ENCODE assay signal across 19 cellular contexts in genomic region chr3:122512284-122512683, GRCh38. TPM values are rescaled to one million over a fixed set of nuclear protein-coding genes. Genes with fewer than 3 reads are reported as not detected.
DNase-seq lines count a peak whose midpoint lies in the region; ATAC-seq, FAIRE-seq and TF ChIP-seq lines count a peak whose summit lies in the region.
"Had no signal": no experiment of that assay in that cellular context is flagged by ENCODE, and none has a peak within 500 bp of the region (broad histone marks: within the 10 kb centered on the region; RNA-seq: fewer than 3 reads in every experiment).

No MANE protein-coding gene starts in this region.

- peaks cover 34% of the 10 kb centered on the region for H4K20me1 ChIP-seq in GM23338 (replicated peaks; ENCODE audit: insufficient read depth)
- no peaks in the 10 kb centered on the region for H4K20me1 ChIP-seq in GM12878 (ENCODE audit: control insufficient read depth, insufficient read depth)

- in situ Hi-C loops in GM12878 (cut with MboI) = no loop called here

- no peak for FAIRE-seq in A549 (lab: Jason Lieb, UNC)
- no peak for FAIRE-seq in GM12878 (lab: Jason Lieb, UNC)
- FAIRE-seq: bronchial epithelial cell had no signal

- no peak overlapping the region for H3K27ac ChIP-seq in A549
- H3K27ac ChIP-seq in GM23338 (ENCODE audit: low read depth) = no peak overlapping the region
- no peak overlapping the region for H3K27ac ChIP-seq in GM12878 (ENCODE audit: control insufficient read depth, insufficient read depth)
- H3K27ac ChIP-seq in WERI-Rb-1 = no peak overlapping the region; the same call in 1 of the 2 replicates
- H3K27ac ChIP-seq: uterus had no signal

- no peaks in the 10 kb centered on the region; the same call in 1 of the 2 replicates for H3F3A ChIP-seq in GM23338 (replicated peaks; ENCODE audit: low read depth)

- H3K9me3 ChIP-seq in A549 = no peaks in the 10 kb centered on the region
- no peaks in the 10 kb centered on the region; the same call in 2 of the 3 replicates for H3K9me3 ChIP-seq in GM12878 (replicated peaks; ENCODE audit: control insufficient read depth, insufficient read depth, low read length)
- no peaks in the 10 kb centered on the region for H3K9me3 ChIP-seq in WERI-Rb-1 (ENCODE audit: severe bottlenecking)
- H3K9me3 ChIP-seq: sigmoid colon, uterus had no signal

- H3K27me3 ChIP-seq in GM23338 (ENCODE audit: insufficient read depth) (no peaks in the 10 kb centered on the region), GM12878 (replicated peaks in 1 of 2; ENCODE audit: control insufficient read depth in 2 of 2, insufficient read depth in 2 of 2, low read length in 1 of 2) (no peaks in the 10 kb centered on the region), WERI-Rb-1 (ENCODE audit: insufficient read depth, low read depth, severe bottlenecking) (no peaks in the 10 kb centered on the region)
- H3K27me3 ChIP-seq: sigmoid colon, uterus had no signal

- 90% methylated on average over 15 of the region's 15 CpGs for WGBS in A549 (ENCODE audit: missing lambda C conversion rate)
- WGBS in GM12878 (ENCODE audit: insufficient coverage, insufficient replicate concordance, low lambda C conversion rate, missing lambda C conversion rate) = 98% methylated on average over 15 of the region's 15 CpGs

- ATAC-seq in A549 (no peak), GM23338 (no peak), GM12878 (no peak), omental fat pad (ENCODE audit: low FRiP score) (no peak)
- ATAC-seq in naive thymus-derived CD8-positive, alpha-beta T cell = no peak

- SMC1A ChIA-PET in GM12878 (lab: Charles Lee; ENCODE audit: uncharacterized antibody, unreplicated experiment) = interaction anchor here (0.7 to 4.3 kb wide), 12 partner anchors 12 to 410 kb away, joined by 3 to 31 read pairs (median 4); partner anchors contain the start of gene WDR5B

- H3K27me3 Mint-ChIP-seq in GM23338 (ENCODE audit: insufficient read depth, low read depth, poor library complexity) = peaks cover 2% of the 10 kb centered on the region
- no peaks in the 10 kb centered on the region for H3K27me3 Mint-ChIP-seq in naive thymus-derived CD8-positive, alpha-beta T cell
- H3K27me3 Mint-ChIP-seq: activated CD4-positive, alpha-beta memory T cell treated with anti-CD3 and anti-CD28 coated beads for 36 hours had no signal

- H3K79me2 ChIP-seq in GM23338 (replicated peaks; ENCODE audit: insufficient read depth) = peaks cover 68% of the 10 kb centered on the region
- peaks cover 69% of the 10 kb centered on the region for H3K79me2 ChIP-seq in GM12878 (ENCODE audit: control insufficient read depth, insufficient read depth, low read length)

- H3K4me3 Mint-ChIP-seq in GM23338 = 0 out of 3 replicates have a peak overlapping the region, but pooled peaks have one; percentile 37
- H3K4me3 Mint-ChIP-seq in naive thymus-derived CD8-positive, alpha-beta T cell = peak overlapping the region in 6 of 10 donors; percentile 13 to 76 (median 29)

- no peak overlapping the region for H3K27ac Mint-ChIP-seq in GM23338
- H3K27ac Mint-ChIP-seq in naive thymus-derived CD8-positive, alpha-beta T cell = peak overlapping the region in 3 of 10 donors; percentile 29 to 53 (median 34)
- H3K27ac Mint-ChIP-seq: activated CD4-positive, alpha-beta memory T cell treated with anti-CD3 and anti-CD28 coated beads for 36 hours had no signal

- TF ChIP-seq POLR2A in A549 (IDR thresholded peaks at IDR 0.05; ENCODE audit: low read length) (no peak), GM12878 (IDR thresholded peaks at IDR 0.05; ENCODE audit: low read depth, low read length) (no peak)

- POLR2A ChIA-PET in A549 (lab: Yijun Ruan, JAX) = no interaction called here
- POLR2A ChIA-PET in GM12878 (lab: Charles Lee) = interaction anchor here (0.7 to 1.1 kb wide), 3 partner anchors 22 to 66 kb away, joined by 3 to 4 read pairs (median 3); no protein-coding TSS in a partner anchor
- POLR2A ChIA-PET in naive thymus-derived CD8-positive, alpha-beta T cell (lab: Charles Lee) = no interaction called here

- H3K4me3 ChIP-seq in A549 (no peak overlapping the region), GM23338 (peak overlapping the region; percentile 71; the same call in 1 of the 2 replicates), GM12878 (no peak overlapping the region), WERI-Rb-1 (ENCODE audit: low read depth, low read length) (no peak overlapping the region)
- H3K4me3 ChIP-seq: lung, sigmoid colon, uterus had no signal

- H3K9me3 Mint-ChIP-seq in GM23338 = no peaks in the 10 kb centered on the region
- H3K9me3 Mint-ChIP-seq in naive thymus-derived CD8-positive, alpha-beta T cell = peaks cover 0 to 11% (median 6%) of the 10 kb centered on the region in 9 donors

- H3K4me1 Mint-ChIP-seq in GM23338 = peaks cover 52% of the 10 kb centered on the region
- peaks cover 35 to 69% (median 63%) of the 10 kb centered on the region in 4 donors for H3K4me1 Mint-ChIP-seq in naive thymus-derived CD8-positive, alpha-beta T cell

- TF ChIP-seq RAD21 in A549 (conservative IDR thresholded peaks at IDR 0.05 in 1 of 2, IDR thresholded peaks at IDR 0.05 in 1 of 2) (no peak), GM12878 (IDR thresholded peaks at IDR 0.05; ENCODE audit: insufficient read depth, low read depth, low read length) (no peak)

- no peaks in the 10 kb centered on the region for H3K36me3 ChIP-seq in GM23338 (ENCODE audit: insufficient read depth)
- H3K36me3 ChIP-seq in GM12878 (ENCODE audit: control insufficient read depth in 2 of 2, insufficient read depth in 2 of 2, low read length in 1 of 2) = no peaks in the 10 kb centered on the region
- H3K36me3 ChIP-seq in WERI-Rb-1 = peaks cover 5% of the 10 kb centered on the region
- H3K36me3 ChIP-seq: sigmoid colon, uterus had no signal

- TF ChIP-seq CTCF in A549 (IDR thresholded peaks at IDR 0.05) (no peak), GM23338 (conservative IDR thresholded peaks at IDR 0.05; ENCODE audit: low read depth in 2 of 2) (no peak), GM12878 (IDR thresholded peaks at IDR 0.05 in 2 of 3, conservative IDR thresholded peaks at IDR 0.05 in 1 of 3; ENCODE audit: control insufficient read depth in 2 of 3, extremely low read depth in 1 of 3, insufficient read depth in 1 of 3, low read depth in 3 of 3, low read length in 3 of 3) (no peak), WERI-Rb-1 (IDR thresholded peaks at IDR 0.05; ENCODE audit: low read depth, low read length) (no peak), omental fat pad (IDR thresholded peaks at IDR 0.05) (no peak)

- no peaks in the 10 kb centered on the region for H3K9me2 ChIP-seq in GM23338 (ENCODE audit: insufficient read depth)

- H2AFZ ChIP-seq in GM23338 (no peak overlapping the region), GM12878 (ENCODE audit: control insufficient read depth, low read depth, low read length) (no peak overlapping the region)

- H3K4me2 ChIP-seq in A549 (peak overlapping the region; percentile 92; the same call in 2 of the 3 replicates), GM23338 (peak overlapping the region; percentile 65), GM12878 (ENCODE audit: control insufficient read depth, insufficient read depth) (no peak overlapping the region)

- no peaks in the 10 kb centered on the region for H3K36me3 Mint-ChIP-seq in GM23338 (ENCODE audit: low read depth)
- peaks cover 5 to 15% (median 7%) of the 10 kb centered on the region in 3 donors for H3K36me3 Mint-ChIP-seq in naive thymus-derived CD8-positive, alpha-beta T cell

- intact Hi-C loops in GM12878 (cut with micrococcal nuclease; ENCODE audit: unreplicated experiment) = no loop called here

- CTCF ChIA-PET in A549 (lab: Yijun Ruan, JAX) = no interaction called here
- CTCF ChIA-PET in GM12878 (lab: Yijun Ruan, JAX) = interaction anchor here (1.0 to 2.9 kb wide), 5 partner anchors 11 to 167 kb away, joined by 3 to 13 read pairs (median 5); no protein-coding TSS in a partner anchor

- no TSS peak for BruUV-seq in GM12878 (replicated peaks; lab: Mats Ljungman, UMichigan)

- no peak for DNase-seq in A549 (ENCODE audit: low read depth in 1 of 2, low spot score in 1 of 2)
- peak; percentile 29 for DNase-seq in GM23338 (ENCODE audit: low spot score)
- DNase-seq in GM12878 (ENCODE audit: low read depth, low spot score) = no peak
- no peak for DNase-seq in naive thymus-derived CD8-positive, alpha-beta T cell
- DNase-seq in WERI-Rb-1 = no peak
- DNase-seq in dedifferentiated amniotic fluid mesenchymal stem cell (ENCODE audit: extremely low spot score) = no peak
- DNase-seq in omental fat pad (ENCODE audit: low spot score) = no peak
- no peak for DNase-seq in NK-92 (lab: John Stamatoyannopoulos, UW; ENCODE audit: unreplicated experiment)
- DNase-seq: activated CD4-positive, alpha-beta memory T cell treated with anti-CD3 and anti-CD28 coated beads for 36 hours; EL; head of caudate nucleus; islet precursor cell; MV-4-11; NCI-H2081 treated with DMSO at 0.1 percent for 48 hours; NCI-H510A; sigmoid colon; uterus had no signal

- peaks cover 35% of the 10 kb centered on the region; the same call in 2 of the 3 replicates for H3K4me1 ChIP-seq in A549
- H3K4me1 ChIP-seq in GM23338 (ENCODE audit: insufficient read depth) = peaks cover 54% of the 10 kb centered on the region
- H3K4me1 ChIP-seq in GM12878 (ENCODE audit: control insufficient read depth, insufficient read depth, low read length) = peaks cover 6% of the 10 kb centered on the region; the same call in 1 of the 2 replicates

- TF ChIP-seq EP300 in A549 (IDR thresholded peaks at IDR 0.05) = no peak
- TF ChIP-seq EP300 in GM12878 (IDR thresholded peaks at IDR 0.05; ENCODE audit: borderline replicate concordance in 1 of 2, control insufficient read depth in 1 of 2, low read depth in 2 of 2, low read length in 2 of 2) = no peak

- H3K9ac ChIP-seq in GM12878 (ENCODE audit: control insufficient read depth, insufficient read depth, low read length) = no peak overlapping the region

- RAD21 ChIA-PET in GM12878 (lab: Charles Lee; ENCODE audit: unreplicated experiment) = interaction anchor here (0.7 to 1.4 kb wide), 3 partner anchors 52 to 206 kb away, joined by 3 to 5 read pairs (median 4); no protein-coding TSS in a partner anchor

RNA-seq across cellular contexts. Expression of gene KPNA1, which starts 2.5 kb away (rescaled TPM):
- polyA plus RNA-seq in A549 (2011; rRNA removed) = 81.8 and 86.6 TPM in 2 replicates
- 19.6 and 25.4 TPM in 2 replicates for polyA plus RNA-seq in A549 (2012; cell fraction: cytosol; rRNA removed)
- 14.9 and 20.9 TPM in 2 replicates for polyA plus RNA-seq in A549 (2012; cell fraction: nucleus; rRNA removed)
- polyA plus RNA-seq in A549 (2017; fragmentation: RNase III; extraction: RNeasy Plus Mini Kit Qiagen cat#74134 plus additional on column Dnase treatment) = 48.1 to 50.7 TPM (median 48.9 TPM) in 3 replicates
- polyA minus RNA-seq in A549 (2011; rRNA and poly(A)+ RNA removed) = 56.5 and 78.2 TPM in 2 replicates
- 30.1 and 38.4 TPM in 2 replicates for total RNA-seq in GM23338 (2014; rRNA removed; shearing (Covaris generic))
- 19.8 and 20.5 TPM in 2 replicates for polyA plus RNA-seq in GM23338 (2016; fragmentation: Nextera tagmentation; extraction: Ambion mirVana)
- total RNA-seq in GM12878 (2013; cell fraction: nucleolus; rRNA removed) = 80.9 and 90.7 TPM in 2 replicates
- total RNA-seq in GM12878 (2014; rRNA removed) = 16.1 and 18.6 TPM in 2 replicates
- total RNA-seq in GM12878 (2014; rRNA removed; fragmentation: Illumina TruSeq; extraction: Trizol) = 29.7 and 29.9 TPM in 2 replicates
- total RNA-seq in GM12878 (2021) = 52.7 and 52.8 TPM in 2 replicates
- polyA plus RNA-seq in GM12878 (2011; ENCODE audit: low read depth) = 9.4 TPM
- polyA plus RNA-seq in GM12878 (2011; rRNA removed) = 45.6 and 56.3 TPM in 2 replicates
- 36.5 and 46.7 TPM in 2 replicates for polyA plus RNA-seq in GM12878 (2011; cell fraction: cytosol; rRNA removed)
- polyA plus RNA-seq in GM12878 (2011; cell fraction: nucleus; rRNA removed) = 36.3 and 44.2 TPM in 2 replicates
- polyA plus RNA-seq in GM12878 (2012) = 13.7 and 19.9 TPM in 2 replicates
- polyA plus RNA-seq in GM12878 (2014; fragmentation: Illumina TruSeq; extraction: Trizol) = 50.9 and 54.9 TPM in 2 replicates
- 1 to 10 TPM; 8.5 to 8.8 TPM for polyA plus RNA-seq in GM12878 (2014; fragmentation: Nextera tagmentation; extraction: Ambion mirVana)
- polyA plus RNA-seq in GM12878 (2014; rRNA removed) = 33.4 and 37.6 TPM in 2 replicates
- 10 to 100 TPM; 44.4 to 46.8 TPM for polyA plus RNA-seq in GM12878 (2016; fragmentation: Nextera tagmentation; extraction: Ambion mirVana)
- 43.9 and 44.5 TPM in 2 replicates for polyA minus RNA-seq in GM12878 (2011; rRNA and poly(A)+ RNA removed)
- 16.0 and 19.0 TPM in 2 replicates for polyA minus RNA-seq in GM12878 (2011; cell fraction: cytosol; rRNA and poly(A)+ RNA removed)
- 12.7 and 24.3 TPM in 2 replicates for polyA minus RNA-seq in GM12878 (2011; cell fraction: nucleus; rRNA and poly(A)+ RNA removed)
- total RNA-seq in naive thymus-derived CD8-positive, alpha-beta T cell = 10 to 100 TPM; 74.2 to 78.2 TPM
- 10 to 100 TPM; 36.9 to 49.5 (median 41.7) TPM for polyA plus RNA-seq in naive thymus-derived CD8-positive, alpha-beta T cell
- total RNA-seq in omental fat pad = 10 to 100 TPM; 31.1 to 60.8 (median 46.7) TPM

RNA-seq across cellular contexts. Expression of gene PARP9, which starts 51.8 kb away (rescaled TPM):
- polyA plus RNA-seq in A549 (2011; rRNA removed) (11.7 and 12.6 TPM in 2 replicates), A549 (2017; fragmentation: RNase III; extraction: RNeasy Plus Mini Kit Qiagen cat#74134 plus additional on column Dnase treatment) (4.5 to 7.0 TPM (median 5.1 TPM) in 3 replicates), GM23338 (2016; fragmentation: Nextera tagmentation; extraction: Ambion mirVana) (1.8 and 2.1 TPM in 2 replicates), GM12878 (2011; rRNA removed) (122 and 154 TPM in 2 replicates), GM12878 (2014; fragmentation: Illumina TruSeq; extraction: Trizol) (69.4 and 91.3 TPM in 2 replicates), GM12878 (2014; fragmentation: Nextera tagmentation; extraction: Ambion mirVana) (10 to 100 TPM; 34.0 to 40.4 TPM), GM12878 (2014; rRNA removed) (44.8 and 56.6 TPM in 2 replicates), GM12878 (2016; fragmentation: Nextera tagmentation; extraction: Ambion mirVana) (10 to 100 TPM; 40.7 to 46.0 TPM)
- 2.3 and 2.5 TPM in 2 replicates for polyA plus RNA-seq in A549 (2012; cell fraction: cytosol; rRNA removed)
- polyA plus RNA-seq in A549 (2012; cell fraction: nucleus; rRNA removed) = 2.0 and 2.5 TPM in 2 replicates
- 3.6 and 3.9 TPM in 2 replicates for polyA minus RNA-seq in A549 (2011; rRNA and poly(A)+ RNA removed)
- 2.2 and 3.9 TPM in 2 replicates for total RNA-seq in GM23338 (2014; rRNA removed; shearing (Covaris generic))
- 53.6 and 54.2 TPM in 2 replicates for total RNA-seq in GM12878 (2013; cell fraction: nucleolus; rRNA removed)
- total RNA-seq in GM12878 (2014; rRNA removed) (41.3 and 54.2 TPM in 2 replicates), GM12878 (2014; rRNA removed; fragmentation: Illumina TruSeq; extraction: Trizol) (58.9 and 61.8 TPM in 2 replicates), GM12878 (2021) (46.2 and 49.6 TPM in 2 replicates), omental fat pad (10 to 100 TPM; 19.0 to 84.0 (median 26.1) TPM)
- 12.1 TPM for polyA plus RNA-seq in GM12878 (2011; ENCODE audit: low read depth)
- 59.0 and 65.8 TPM in 2 replicates for polyA plus RNA-seq in GM12878 (2011; cell fraction: cytosol; rRNA removed)
- 72.6 and 102 TPM in 2 replicates for polyA plus RNA-seq in GM12878 (2011; cell fraction: nucleus; rRNA removed)
- 12.8 and 16.9 TPM in 2 replicates for polyA plus RNA-seq in GM12878 (2012)
- polyA minus RNA-seq in GM12878 (2011; rRNA and poly(A)+ RNA removed) = 55.6 and 64.0 TPM in 2 replicates
- 20.0 and 21.8 TPM in 2 replicates for polyA minus RNA-seq in GM12878 (2011; cell fraction: cytosol; rRNA and poly(A)+ RNA removed)
- polyA minus RNA-seq in GM12878 (2011; cell fraction: nucleus; rRNA and poly(A)+ RNA removed) = 17.0 and 20.1 TPM in 2 replicates
- 10 to 100 TPM; 19.2 to 21.5 TPM for total RNA-seq in naive thymus-derived CD8-positive, alpha-beta T cell
- 10 to 100 TPM; 18.0 to 30.8 (median 18.6) TPM for polyA plus RNA-seq in naive thymus-derived CD8-positive, alpha-beta T cell

RNA-seq across cellular contexts. Expression of gene DTX3L, which starts 51.9 kb away (rescaled TPM):
- polyA plus RNA-seq in A549 (2011; rRNA removed) (4.2 and 6.9 TPM in 2 replicates), A549 (2017; fragmentation: RNase III; extraction: RNeasy Plus Mini Kit Qiagen cat#74134 plus additional on column Dnase treatment) (5.3 to 6.8 TPM (median 5.7 TPM) in 3 replicates), GM23338 (2016; fragmentation: Nextera tagmentation; extraction: Ambion mirVana) (1.8 and 2.1 TPM in 2 replicates), GM12878 (2011; rRNA removed) (15.6 and 17.0 TPM in 2 replicates), GM12878 (2014; fragmentation: Illumina TruSeq; extraction: Trizol) (37.9 and 45.4 TPM in 2 replicates), GM12878 (2014; fragmentation: Nextera tagmentation; extraction: Ambion mirVana) (10 to 100 TPM in 1 of 2 experiments, 1 to 10 TPM in 1; 9.9 to 14.6 TPM), GM12878 (2014; rRNA removed) (19.5 and 21.8 TPM in 2 replicates), GM12878 (2016; fragmentation: Nextera tagmentation; extraction: Ambion mirVana) (10 to 100 TPM; 20.0 to 21.5 TPM)
- 0.91 and 1.3 TPM in 2 replicates for polyA plus RNA-seq in A549 (2012; cell fraction: cytosol; rRNA removed)
- 0.53 and 1.4 TPM in 2 replicates for polyA plus RNA-seq in A549 (2012; cell fraction: nucleus; rRNA removed)
- 4.3 and 5.1 TPM in 2 replicates for polyA minus RNA-seq in A549 (2011; rRNA and poly(A)+ RNA removed)
- 6.8 TPM in 2 replicates for total RNA-seq in GM23338 (2014; rRNA removed; shearing (Covaris generic))
- 22.4 and 23.6 TPM in 2 replicates for total RNA-seq in GM12878 (2013; cell fraction: nucleolus; rRNA removed)
- total RNA-seq in GM12878 (2014; rRNA removed) (28.6 and 34.6 TPM in 2 replicates), GM12878 (2014; rRNA removed; fragmentation: Illumina TruSeq; extraction: Trizol) (40.1 and 42.9 TPM in 2 replicates), GM12878 (2021) (41.4 and 46.3 TPM in 2 replicates), omental fat pad (10 to 100 TPM; 24.0 to 60.2 (median 38.0) TPM)
- polyA plus RNA-seq in GM12878 (2011; ENCODE audit: low read depth) = 6.8 TPM
- polyA plus RNA-seq in GM12878 (2011; cell fraction: cytosol; rRNA removed) = 12.0 and 18.1 TPM in 2 replicates
- polyA plus RNA-seq in GM12878 (2011; cell fraction: nucleus; rRNA removed) = 5.0 and 7.7 TPM in 2 replicates
- 7.7 and 9.5 TPM in 2 replicates for polyA plus RNA-seq in GM12878 (2012)
- 18.9 and 21.1 TPM in 2 replicates for polyA minus RNA-seq in GM12878 (2011; rRNA and poly(A)+ RNA removed)
- 15.1 and 16.9 TPM in 2 replicates for polyA minus RNA-seq in GM12878 (2011; cell fraction: cytosol; rRNA and poly(A)+ RNA removed)
- 3.9 and 6.3 TPM in 2 replicates for polyA minus RNA-seq in GM12878 (2011; cell fraction: nucleus; rRNA and poly(A)+ RNA removed)
- 10 to 100 TPM; 35.1 to 40.6 TPM for total RNA-seq in naive thymus-derived CD8-positive, alpha-beta T cell
- polyA plus RNA-seq in naive thymus-derived CD8-positive, alpha-beta T cell = 10 to 100 TPM; 20.2 to 27.6 (median 26.3) TPM
